In the genomic region with DNA sequence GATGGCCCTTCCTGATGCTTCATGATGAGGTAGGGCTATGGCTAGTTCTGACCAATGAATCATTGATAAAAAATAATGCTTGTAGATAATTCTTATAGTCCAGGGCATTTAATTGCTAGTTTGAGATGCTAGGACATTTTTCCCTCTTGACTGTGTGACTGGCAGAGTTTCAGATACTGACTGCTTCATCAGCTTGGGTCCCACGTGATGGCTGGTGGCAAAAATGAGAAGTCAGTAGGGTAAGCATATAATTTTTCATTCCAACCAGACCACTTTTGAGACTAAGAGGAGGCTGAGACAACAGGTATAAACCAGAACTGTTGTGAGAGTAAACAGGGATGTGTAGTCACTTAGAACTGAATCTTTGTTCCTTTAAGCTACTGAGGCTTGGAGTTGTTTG, we compare ENCODE assay signal across 27 cellular contexts.
"Had no signal": no experiment of that assay in that cellular context is flagged by ENCODE, and none has a peak within 500 bp of the region (broad histone marks: within the 10 kb centered on the region; RNA-seq: fewer than 3 reads in every experiment).

No MANE protein-coding gene starts in this region.

- H3K4me1 ChIP-seq: colonic mucosa, esophagus squamous epithelium, gastrocnemius medialis, heart right ventricle, left lung, lower lobe of right lung had no signal

- H3K9me3 ChIP-seq: colonic mucosa, esophagus squamous epithelium, gastrocnemius medialis, heart right ventricle, left lung, lower lobe of right lung, mucosa of descending colon had no signal

- H3K27me3 ChIP-seq: colonic mucosa, esophagus squamous epithelium, gastrocnemius medialis, left lung had no signal

- ATAC-seq: effector memory CD8-positive, alpha-beta T cell; esophagus mucosa; gastrocnemius medialis; heart right ventricle; left cardiac atrium; left lung; left ventricle myocardium superior; lower lobe of right lung; mucosa of descending colon; naive thymus-derived CD8-positive, alpha-beta T cell had no signal

- H3K36me3 ChIP-seq: colonic mucosa, esophagus squamous epithelium, gastrocnemius medialis, heart right ventricle, left lung, lower lobe of right lung had no signal

- H3K4me3 ChIP-seq: colonic mucosa, esophagus squamous epithelium, gastrocnemius medialis, heart right ventricle, left lung, lower lobe of right lung, mucosa of descending colon had no signal

- DNase-seq: colonic mucosa; cortex of kidney; effector CD8-positive, alpha-beta T cell; effector memory CD8-positive, alpha-beta T cell; endodermal cell; erythroblast; esophagus squamous epithelium; foreskin fibroblast; foreskin melanocyte; gastrocnemius medialis; glutamatergic neuron; head of caudate nucleus; heart right ventricle; hippocampal formation; islet precursor cell; kidney; left cardiac atrium; left lung; left ventricle myocardium superior; lower lobe of right lung; mesenchymal stem cell; mucosa of descending colon; naive B cell; naive thymus-derived CD8-positive, alpha-beta T cell had no signal

- FAIRE-seq: endometrium, kidney had no signal

- H3K27ac ChIP-seq: colonic mucosa, epithelial cell of prostate, esophagus squamous epithelium, gastrocnemius medialis, heart right ventricle, left lung, lower lobe of right lung had no signal
